Comparison of ENCODE assay signal across 8 cellular contexts in the genomic region with DNA sequence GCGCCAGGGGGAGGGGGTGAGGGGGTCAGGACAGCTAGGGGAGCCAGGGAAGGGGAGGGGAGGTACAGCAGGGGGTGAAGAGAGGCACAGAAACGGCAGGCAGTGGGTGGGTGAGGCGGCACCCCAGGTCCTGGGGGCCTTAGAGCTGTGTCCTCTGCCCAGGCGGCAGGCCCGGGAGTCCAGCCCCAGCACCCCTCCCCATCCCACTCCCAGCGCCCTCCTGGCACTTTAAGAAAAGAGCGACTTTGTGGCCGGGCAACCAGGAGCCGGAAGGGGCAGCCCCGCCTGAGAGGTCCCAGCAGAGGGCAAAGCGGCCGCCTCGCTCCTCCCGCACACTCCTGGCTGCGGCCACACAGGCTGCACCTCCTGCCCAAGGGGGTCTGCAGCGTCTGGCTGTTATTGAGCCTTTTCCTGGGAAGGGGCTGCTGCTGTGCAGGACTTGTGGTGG. TPM values are rescaled to one million over a fixed set of nuclear protein-coding genes. Genes with fewer than 3 reads are reported as not detected.
DNase-seq lines count a peak whose midpoint lies in the region; ATAC-seq lines count a peak whose summit lies in the region.

No MANE protein-coding gene starts in this region.

- H3K9me3 ChIP-seq in iPS-15b (ENCODE audit: control insufficient read depth, insufficient read depth, low read length) (no peaks in the 10 kb centered on the region), skeletal muscle satellite cell (replicated peaks; ENCODE audit: low read length) (no peaks in the 10 kb centered on the region)

- H3K4me3 ChIP-seq in iPS-15b (ENCODE audit: low read depth, low read length), result peak overlapping the region; percentile 41
- H3K4me3 ChIP-seq in skeletal muscle satellite cell (ENCODE audit: low read length), result peak overlapping the region; percentile 69

- H3K4me1 ChIP-seq in iPS-15b (ENCODE audit: control insufficient read depth, insufficient read depth, low read length), result peaks cover 3% of the 10 kb centered on the region
- H3K4me1 ChIP-seq in skeletal muscle satellite cell (ENCODE audit: control insufficient read depth, insufficient read depth, low read length), result peaks cover 30% of the 10 kb centered on the region

- no peak overlapping the region for H3K9ac ChIP-seq in iPS-15b (ENCODE audit: low read depth, low read length)
- H3K9ac ChIP-seq in skeletal muscle satellite cell (ENCODE audit: low read depth, low read length), result peak overlapping the region; percentile 82

- ATAC-seq in GM18517 (IDR thresholded peaks at IDR 0.05; ENCODE audit: unreplicated experiment) (no peak), HG03469 (IDR thresholded peaks at IDR 0.05; ENCODE audit: unreplicated experiment) (no peak), HG02840 (IDR thresholded peaks at IDR 0.05; ENCODE audit: low FRiP score, unreplicated experiment) (no peak)

- H3K36me3 ChIP-seq in iPS-15b (ENCODE audit: control insufficient read depth, insufficient read depth, low read length), result peaks cover 13% of the 10 kb centered on the region
- peaks cover 13% of the 10 kb centered on the region for H3K36me3 ChIP-seq in skeletal muscle satellite cell (ENCODE audit: insufficient read depth, low read length)

- no peaks in the 10 kb centered on the region for H3K27me3 ChIP-seq in iPS-15b (ENCODE audit: control insufficient read depth, insufficient read depth, low read length)
- H3K27me3 ChIP-seq in skeletal muscle satellite cell (ENCODE audit: control insufficient read depth, insufficient read depth, low read length), result no peaks in the 10 kb centered on the region

- DNase-seq in H4 (ENCODE audit: low spot score), result peak; percentile 66
- DNase-seq in amygdala (lab: John Stamatoyannopoulos, UW), result peak in 29 of 56 donors; percentile 14 to 77 (median 67)
- no peak for DNase-seq in 8988T

- peak overlapping the region; percentile 95 for H3K4me2 ChIP-seq in skeletal muscle satellite cell (ENCODE audit: low read length)

RNA-seq across cellular contexts. Expression of gene NACC2, which starts 42.6 kb away (rescaled TPM):
- 5.6 and 6.0 TPM in 2 replicates for total RNA-seq in H4 (2014; rRNA removed; shearing (Covaris generic))
- 19.9 and 20.0 TPM in 2 replicates for total RNA-seq in skeletal muscle satellite cell (2012; rRNA removed)
